ENCODE assay signal across 8 cellular contexts in the genomic region with DNA sequence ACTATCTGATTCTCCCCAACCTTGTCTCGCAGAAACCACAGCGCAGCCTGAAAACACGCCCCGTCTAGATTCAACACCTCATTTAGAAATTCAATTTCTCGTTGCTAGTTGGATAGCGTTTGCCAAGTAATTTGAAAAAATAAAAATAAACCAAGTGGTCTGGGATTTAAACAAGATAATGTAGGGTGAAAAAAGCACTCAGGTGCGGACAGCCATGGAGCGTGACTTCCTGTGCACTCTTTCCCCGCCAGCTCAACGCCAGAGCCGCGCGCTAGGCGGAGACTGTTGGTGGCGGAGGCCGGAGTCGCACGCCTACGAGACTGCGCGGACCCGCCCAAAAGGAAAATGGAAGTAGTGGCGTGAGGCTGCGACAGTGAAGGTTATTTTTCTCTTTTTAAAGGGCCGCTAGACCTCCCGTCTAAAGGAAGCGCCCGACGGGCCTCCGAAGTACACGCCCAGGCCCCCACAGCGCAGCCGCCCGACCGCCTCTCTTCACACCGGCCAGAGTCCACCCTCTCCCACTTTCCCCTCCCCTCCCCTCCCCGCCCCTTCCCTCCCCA. TPM values are rescaled to one million over a fixed set of nuclear protein-coding genes. Genes with fewer than 3 reads are reported as not detected.
DNase-seq lines count a peak whose midpoint lies in the region; ATAC-seq and TF ChIP-seq lines count a peak whose summit lies in the region.

No MANE protein-coding gene starts in this region.

- no peak for TF ChIP-seq CTCF in GM13977 (IDR thresholded peaks at IDR 0.05; ENCODE audit: extremely low read depth, insufficient read depth, missing control alignments)
- TF ChIP-seq CTCF in MCF 10A (IDR thresholded peaks at IDR 0.05; ENCODE audit: unreplicated experiment) = peak; percentile 14

- BruUV-seq in MCF 10A (replicated peaks; lab: Mats Ljungman, UMichigan) = TSS peak; percentile 85

- peaks cover 19% of the 10 kb centered on the region for H3K27me3 Mint-ChIP-seq in T-helper 2 cell treated with Interferon-gamma antibody and Interleukin-4, amounts not matched to agents 5 μg/mL and 100 μg/mL, for 36 hours (ENCODE audit: low read depth)
- no peaks in the 10 kb centered on the region for H3K27me3 Mint-ChIP-seq in MCF 10A (ENCODE audit: insufficient read depth, unreplicated experiment)

- POLR2A ChIA-PET in MCF 10A (lab: Yijun Ruan, JAX) = interaction anchor here (0.6 to 2.6 kb wide), 16 partner anchors 9 to 1318 kb away, joined by 3 to 18 read pairs (median 4); partner anchors contain the start of genes R3HDM1, RAB3GAP1 and ZRANB3

- ATAC-seq in HG02588 (IDR thresholded peaks at IDR 0.05; ENCODE audit: unreplicated experiment) (peak; percentile 70), left colon (peak; percentile 74)

- CTCF ChIA-PET in MCF 10A (lab: Yijun Ruan, JAX) = interaction anchor here (0.9 kb wide), 1 partner anchor 826 kb away, joined by 3 read pairs; no protein-coding TSS in a partner anchor

- H3K9me3 Mint-ChIP-seq in T-helper 2 cell treated with Interferon-gamma antibody and Interleukin-4, amounts not matched to agents 5 μg/mL and 100 μg/mL, for 36 hours = peaks cover 14% of the 10 kb centered on the region
- H3K9me3 Mint-ChIP-seq in MCF 10A (ENCODE audit: unreplicated experiment) = peaks cover 5% of the 10 kb centered on the region

- peaks cover 29% of the 10 kb centered on the region for H3K36me3 Mint-ChIP-seq in T-helper 2 cell treated with Interferon-gamma antibody and Interleukin-4, amounts not matched to agents 5 μg/mL and 100 μg/mL, for 36 hours (ENCODE audit: low read depth)
- H3K36me3 Mint-ChIP-seq in MCF 10A (ENCODE audit: insufficient read depth, unreplicated experiment) = peaks cover 19% of the 10 kb centered on the region

- in situ Hi-C loops in GM13977 (cut with MboI; ENCODE audit: low pct_unique_long_range_greater_than_20kb, low sequenced_read_pairs, unreplicated experiment) = no loop called here

- H3K4me1 Mint-ChIP-seq in T-helper 2 cell treated with Interferon-gamma antibody and Interleukin-4, amounts not matched to agents 5 μg/mL and 100 μg/mL, for 36 hours (ENCODE audit: low read depth) = peaks cover 15% of the 10 kb centered on the region
- H3K4me1 Mint-ChIP-seq in MCF 10A (ENCODE audit: insufficient read depth, unreplicated experiment) = peaks cover 12% of the 10 kb centered on the region

- H3K27ac Mint-ChIP-seq in T-helper 2 cell treated with Interferon-gamma antibody and Interleukin-4, amounts not matched to agents 5 μg/mL and 100 μg/mL, for 36 hours = peak overlapping the region; percentile 98
- peak overlapping the region; percentile 100 for H3K27ac Mint-ChIP-seq in MCF 10A (ENCODE audit: low read depth, unreplicated experiment)

- DNase-seq in GM13977 (ENCODE audit: low spot score) (peak; percentile 10), NCI-H1092 (lab: John Stamatoyannopoulos, UW) (peak; percentile 88), MCF 10A (ENCODE audit: unreplicated experiment) (no peak), left colon (no peak), T1000 (lab: John Stamatoyannopoulos, UW) (no peak)
- peak; percentile 91 for DNase-seq in T-helper 2 cell treated with Interferon-gamma antibody and Interleukin-4, amounts not matched to agents 5 μg/mL and 100 μg/mL, for 36 hours (ENCODE audit: low spot score)
- DNase-seq in stimulated activated CD8-positive, alpha-beta memory T cell treated with anti-CD3 and anti-CD28 coated beads, Interleukin-4, amount 100 ng/mL, for 4 hours (ENCODE audit: low read depth in 2 of 2, low spot score in 1 of 2) = peak; percentile 72 to 79

- H3K4me3 Mint-ChIP-seq in T-helper 2 cell treated with Interferon-gamma antibody and Interleukin-4, amounts not matched to agents 5 μg/mL and 100 μg/mL, for 36 hours = peak overlapping the region; percentile 97
- peak overlapping the region; percentile 100 for H3K4me3 Mint-ChIP-seq in MCF 10A (ENCODE audit: unreplicated experiment)

- intact Hi-C loops in MCF 10A (cut with micrococcal nuclease) = loop anchor here (5.0 kb wide), 2 partner anchors 614 to 801 kb away; partner anchors contain the start of genes R3HDM1 and ZRANB3
- intact Hi-C loops in left colon (cut with DNase I, micrococcal nuclease) = loop anchor here in 1 of 2 donors (10.0 kb wide), 1 partner anchor 803 kb away; no protein-coding TSS in a partner anchor

RNA-seq across cellular contexts. Expression of gene CCNT2, which starts 0.6 kb away (rescaled TPM):
- 38.8 and 39.3 TPM in 2 replicates for total RNA-seq in MCF 10A (2022)
- total RNA-seq in left colon = 10 to 100 TPM; 33.9 to 35.3 TPM

Comparison
In these comparisons a context has a peak if more than half of its experiments do, and no peak if none do; other contexts are left out.
1. DNase-seq: peak in GM13977 (single experiment), NCI-H1092 (single experiment), T-helper 2 cell treated with Interferon-gamma antibody and Interleukin-4, amounts not matched to agents 5 μg/mL and 100 μg/mL, for 36 hours (single experiment) and stimulated activated CD8-positive, alpha-beta memory T cell treated with anti-CD3 and anti-CD28 coated beads, Interleukin-4, amount 100 ng/mL, for 4 hours (2 of 2); none in MCF 10A (single experiment), left colon (0 of 2) and T1000 (single experiment).